In genomic region chr19:39406656-39407393, GRCh38 we compare ENCODE assay signal across 1 cellular context.
TF ChIP-seq lines count a peak whose summit lies in the region.

A gene with protein sequence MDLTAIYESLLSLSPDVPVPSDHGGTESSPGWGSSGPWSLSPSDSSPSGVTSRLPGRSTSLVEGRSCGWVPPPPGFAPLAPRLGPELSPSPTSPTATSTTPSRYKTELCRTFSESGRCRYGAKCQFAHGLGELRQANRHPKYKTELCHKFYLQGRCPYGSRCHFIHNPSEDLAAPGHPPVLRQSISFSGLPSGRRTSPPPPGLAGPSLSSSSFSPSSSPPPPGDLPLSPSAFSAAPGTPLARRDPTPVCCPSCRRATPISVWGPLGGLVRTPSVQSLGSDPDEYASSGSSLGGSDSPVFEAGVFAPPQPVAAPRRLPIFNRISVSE (plus strand): TSS chr19:39406847. CDS start chr19:39406905, 58 bp downstream.

TF ChIP-seq in K562, 482 proteins besides CTCF, POLR2A, EP300 and RAD21 (continued from another document and continues in another):
- TF ChIP-seq, protein P1, sequence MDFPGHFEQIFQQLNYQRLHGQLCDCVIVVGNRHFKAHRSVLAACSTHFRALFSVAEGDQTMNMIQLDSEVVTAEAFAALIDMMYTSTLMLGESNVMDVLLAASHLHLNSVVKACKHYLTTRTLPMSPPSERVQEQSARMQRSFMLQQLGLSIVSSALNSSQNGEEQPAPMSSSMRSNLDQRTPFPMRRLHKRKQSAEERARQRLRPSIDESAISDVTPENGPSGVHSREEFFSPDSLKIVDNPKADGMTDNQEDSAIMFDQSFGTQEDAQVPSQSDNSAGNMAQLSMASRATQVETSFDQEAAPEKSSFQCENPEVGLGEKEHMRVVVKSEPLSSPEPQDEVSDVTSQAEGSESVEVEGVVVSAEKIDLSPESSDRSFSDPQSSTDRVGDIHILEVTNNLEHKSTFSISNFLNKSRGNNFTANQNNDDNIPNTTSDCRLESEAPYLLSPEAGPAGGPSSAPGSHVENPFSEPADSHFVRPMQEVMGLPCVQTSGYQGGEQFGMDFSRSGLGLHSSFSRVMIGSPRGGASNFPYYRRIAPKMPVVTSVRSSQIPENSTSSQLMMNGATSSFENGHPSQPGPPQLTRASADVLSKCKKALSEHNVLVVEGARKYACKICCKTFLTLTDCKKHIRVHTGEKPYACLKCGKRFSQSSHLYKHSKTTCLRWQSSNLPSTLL (IDR thresholded peaks at IDR 0.05), result no peak
- no peak for TF ChIP-seq ZNF41 (CRISPR knock-in tag; conservative IDR thresholded peaks at IDR 0.05)
- peak; percentile 72 to 73 for TF ChIP-seq MAZ (CRISPR knock-in tag; conservative IDR thresholded peaks at IDR 0.05 in 1 of 2, IDR thresholded peaks at IDR 0.05 in 1 of 2)
- peak in 1 of 3 experiments; percentile 76; a peak in 2 of 6 replicates for TF ChIP-seq ZBTB11 (CRISPR knock-in tag; IDR thresholded peaks at IDR 0.05)
- TF ChIP-seq HNRNPH1 (optimal IDR thresholded peaks at IDR 0.05; ENCODE audit: low read depth, low read length), result no peak
- TF ChIP-seq, protein P2, sequence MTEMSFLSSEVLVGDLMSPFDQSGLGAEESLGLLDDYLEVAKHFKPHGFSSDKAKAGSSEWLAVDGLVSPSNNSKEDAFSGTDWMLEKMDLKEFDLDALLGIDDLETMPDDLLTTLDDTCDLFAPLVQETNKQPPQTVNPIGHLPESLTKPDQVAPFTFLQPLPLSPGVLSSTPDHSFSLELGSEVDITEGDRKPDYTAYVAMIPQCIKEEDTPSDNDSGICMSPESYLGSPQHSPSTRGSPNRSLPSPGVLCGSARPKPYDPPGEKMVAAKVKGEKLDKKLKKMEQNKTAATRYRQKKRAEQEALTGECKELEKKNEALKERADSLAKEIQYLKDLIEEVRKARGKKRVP (CRISPR knock-in tag; IDR thresholded peaks at IDR 0.05), result no peak
- peak; percentile 87 for TF ChIP-seq MTA3 (IDR thresholded peaks at IDR 0.05; ENCODE audit: borderline replicate concordance)
- TF ChIP-seq SAFB2 (IDR thresholded peaks at IDR 0.05; ENCODE audit: borderline replicate concordance, low read depth, low read length, severe bottlenecking), result no peak
- no peak for TF ChIP-seq ZNF785 (CRISPR knock-in tag; IDR thresholded peaks at IDR 0.05)
- TF ChIP-seq DNMT1 (IDR thresholded peaks at IDR 0.05), result no peak
- no peak for TF ChIP-seq ZNF165 (CRISPR knock-in tag; IDR thresholded peaks at IDR 0.05; ENCODE audit: borderline replicate concordance)
- TF ChIP-seq PRPF4 (IDR thresholded peaks at IDR 0.05; ENCODE audit: insufficient read depth, low read depth, low read length, poor library complexity, severe bottlenecking), result peak; percentile 74
- TF ChIP-seq ETS2 (tag; IDR thresholded peaks at IDR 0.05; ENCODE audit: borderline replicate concordance, poor library complexity, severe bottlenecking), result no peak
- TF ChIP-seq BHLHE40 (IDR thresholded peaks at IDR 0.05; ENCODE audit: low read length), result no peak
- no peak for TF ChIP-seq RBM34 (IDR thresholded peaks at IDR 0.05; ENCODE audit: borderline replicate concordance, insufficient read depth, low read length)
- no peak for TF ChIP-seq ZFPM2 (CRISPR knock-in tag; IDR thresholded peaks at IDR 0.05)
- TF ChIP-seq E2F8 (IDR thresholded peaks at IDR 0.05; ENCODE audit: low read depth, partially characterized antibody), result no peak
- TF ChIP-seq, protein P3, sequence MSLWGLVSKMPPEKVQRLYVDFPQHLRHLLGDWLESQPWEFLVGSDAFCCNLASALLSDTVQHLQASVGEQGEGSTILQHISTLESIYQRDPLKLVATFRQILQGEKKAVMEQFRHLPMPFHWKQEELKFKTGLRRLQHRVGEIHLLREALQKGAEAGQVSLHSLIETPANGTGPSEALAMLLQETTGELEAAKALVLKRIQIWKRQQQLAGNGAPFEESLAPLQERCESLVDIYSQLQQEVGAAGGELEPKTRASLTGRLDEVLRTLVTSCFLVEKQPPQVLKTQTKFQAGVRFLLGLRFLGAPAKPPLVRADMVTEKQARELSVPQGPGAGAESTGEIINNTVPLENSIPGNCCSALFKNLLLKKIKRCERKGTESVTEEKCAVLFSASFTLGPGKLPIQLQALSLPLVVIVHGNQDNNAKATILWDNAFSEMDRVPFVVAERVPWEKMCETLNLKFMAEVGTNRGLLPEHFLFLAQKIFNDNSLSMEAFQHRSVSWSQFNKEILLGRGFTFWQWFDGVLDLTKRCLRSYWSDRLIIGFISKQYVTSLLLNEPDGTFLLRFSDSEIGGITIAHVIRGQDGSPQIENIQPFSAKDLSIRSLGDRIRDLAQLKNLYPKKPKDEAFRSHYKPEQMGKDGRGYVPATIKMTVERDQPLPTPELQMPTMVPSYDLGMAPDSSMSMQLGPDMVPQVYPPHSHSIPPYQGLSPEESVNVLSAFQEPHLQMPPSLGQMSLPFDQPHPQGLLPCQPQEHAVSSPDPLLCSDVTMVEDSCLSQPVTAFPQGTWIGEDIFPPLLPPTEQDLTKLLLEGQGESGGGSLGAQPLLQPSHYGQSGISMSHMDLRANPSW (CRISPR knock-in tag; IDR thresholded peaks at IDR 0.05), result peak; percentile 86; the same call in 1 of the 2 replicates
- no peak for TF ChIP-seq NFYB (IDR thresholded peaks at IDR 0.05; ENCODE audit: extremely low read depth, insufficient read length)
- TF ChIP-seq, protein P4, sequence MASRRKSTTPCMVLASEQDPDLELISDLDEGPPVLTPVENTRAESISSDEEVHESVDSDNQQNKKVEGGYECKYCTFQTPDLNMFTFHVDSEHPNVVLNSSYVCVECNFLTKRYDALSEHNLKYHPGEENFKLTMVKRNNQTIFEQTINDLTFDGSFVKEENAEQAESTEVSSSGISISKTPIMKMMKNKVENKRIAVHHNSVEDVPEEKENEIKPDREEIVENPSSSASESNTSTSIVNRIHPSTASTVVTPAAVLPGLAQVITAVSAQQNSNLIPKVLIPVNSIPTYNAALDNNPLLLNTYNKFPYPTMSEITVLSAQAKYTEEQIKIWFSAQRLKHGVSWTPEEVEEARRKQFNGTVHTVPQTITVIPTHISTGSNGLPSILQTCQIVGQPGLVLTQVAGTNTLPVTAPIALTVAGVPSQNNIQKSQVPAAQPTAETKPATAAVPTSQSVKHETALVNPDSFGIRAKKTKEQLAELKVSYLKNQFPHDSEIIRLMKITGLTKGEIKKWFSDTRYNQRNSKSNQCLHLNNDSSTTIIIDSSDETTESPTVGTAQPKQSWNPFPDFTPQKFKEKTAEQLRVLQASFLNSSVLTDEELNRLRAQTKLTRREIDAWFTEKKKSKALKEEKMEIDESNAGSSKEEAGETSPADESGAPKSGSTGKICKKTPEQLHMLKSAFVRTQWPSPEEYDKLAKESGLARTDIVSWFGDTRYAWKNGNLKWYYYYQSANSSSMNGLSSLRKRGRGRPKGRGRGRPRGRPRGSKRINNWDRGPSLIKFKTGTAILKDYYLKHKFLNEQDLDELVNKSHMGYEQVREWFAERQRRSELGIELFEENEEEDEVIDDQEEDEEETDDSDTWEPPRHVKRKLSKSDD (conservative IDR thresholded peaks at IDR 0.05; ENCODE audit: low read length), result no peak
- TF ChIP-seq MCM2 (IDR thresholded peaks at IDR 0.05; ENCODE audit: low read depth), result no peak
- no peak for TF ChIP-seq ZNF445 (CRISPR knock-in tag; IDR thresholded peaks at IDR 0.05; ENCODE audit: low read depth)
- TF ChIP-seq TCF3 (CRISPR knock-in tag; IDR thresholded peaks at IDR 0.05), result no peak
- TF ChIP-seq MAFG (tag; conservative IDR thresholded peaks at IDR 0.05), result no peak
- TF ChIP-seq CBX1 (IDR thresholded peaks at IDR 0.05; ENCODE audit: low read depth), result peak; percentile 79; the same call in 1 of the 2 replicates
- no peak for TF ChIP-seq RNF2 (IDR thresholded peaks at IDR 0.05)
- TF ChIP-seq TSC22D4 (tag; IDR thresholded peaks at IDR 0.05), result no peak
- TF ChIP-seq NFIX (CRISPR knock-in tag; IDR thresholded peaks at IDR 0.05; ENCODE audit: low read depth), result no peak
- no peak for TF ChIP-seq CBX8 (IDR thresholded peaks at IDR 0.05; ENCODE audit: borderline replicate concordance, extremely low read depth, low read depth, low read length, poor library complexity, severe bottlenecking)
- TF ChIP-seq RBM22 (IDR thresholded peaks at IDR 0.05; ENCODE audit: low read depth, low read length, poor library complexity, severe bottlenecking), result peak; percentile 90
- no peak for TF ChIP-seq ZNF766 (CRISPR knock-in tag; conservative IDR thresholded peaks at IDR 0.05)
- no peak for TF ChIP-seq RFX5 (IDR thresholded peaks at IDR 0.05; ENCODE audit: low read depth, low read length)
- TF ChIP-seq, protein P5, sequence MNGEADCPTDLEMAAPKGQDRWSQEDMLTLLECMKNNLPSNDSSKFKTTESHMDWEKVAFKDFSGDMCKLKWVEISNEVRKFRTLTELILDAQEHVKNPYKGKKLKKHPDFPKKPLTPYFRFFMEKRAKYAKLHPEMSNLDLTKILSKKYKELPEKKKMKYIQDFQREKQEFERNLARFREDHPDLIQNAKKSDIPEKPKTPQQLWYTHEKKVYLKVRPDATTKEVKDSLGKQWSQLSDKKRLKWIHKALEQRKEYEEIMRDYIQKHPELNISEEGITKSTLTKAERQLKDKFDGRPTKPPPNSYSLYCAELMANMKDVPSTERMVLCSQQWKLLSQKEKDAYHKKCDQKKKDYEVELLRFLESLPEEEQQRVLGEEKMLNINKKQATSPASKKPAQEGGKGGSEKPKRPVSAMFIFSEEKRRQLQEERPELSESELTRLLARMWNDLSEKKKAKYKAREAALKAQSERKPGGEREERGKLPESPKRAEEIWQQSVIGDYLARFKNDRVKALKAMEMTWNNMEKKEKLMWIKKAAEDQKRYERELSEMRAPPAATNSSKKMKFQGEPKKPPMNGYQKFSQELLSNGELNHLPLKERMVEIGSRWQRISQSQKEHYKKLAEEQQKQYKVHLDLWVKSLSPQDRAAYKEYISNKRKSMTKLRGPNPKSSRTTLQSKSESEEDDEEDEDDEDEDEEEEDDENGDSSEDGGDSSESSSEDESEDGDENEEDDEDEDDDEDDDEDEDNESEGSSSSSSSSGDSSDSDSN (IDR thresholded peaks at IDR 0.05; ENCODE audit: borderline replicate concordance in 1 of 2, low read depth in 2 of 2, low read length in 2 of 2), result peak in 1 of 2 experiments; percentile 74; a peak in 1 of 4 replicates
- TF ChIP-seq, protein P6, sequence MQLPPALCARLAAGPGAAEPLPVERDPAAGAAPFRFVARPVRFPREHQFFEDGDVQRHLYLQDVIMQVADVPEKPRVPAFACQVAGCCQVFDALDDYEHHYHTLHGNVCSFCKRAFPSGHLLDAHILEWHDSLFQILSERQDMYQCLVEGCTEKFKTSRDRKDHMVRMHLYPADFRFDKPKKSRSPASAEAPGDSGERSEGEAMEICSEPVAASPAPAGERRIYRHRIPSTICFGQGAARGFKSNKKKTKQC (CRISPR knock-in tag; IDR thresholded peaks at IDR 0.05), result no peak; the same call in none of the 2 replicates
- TF ChIP-seq XRCC5 (IDR thresholded peaks at IDR 0.05; ENCODE audit: low read depth, low read length), result peak; percentile 34; the same call in 1 of the 2 replicates
- no peak for TF ChIP-seq HLTF (IDR thresholded peaks at IDR 0.05)
- TF ChIP-seq NONO (IDR thresholded peaks at IDR 0.05; ENCODE audit: low read depth in 2 of 2, low read length in 1 of 2), result no peak; a peak in 2 of 4 replicates
- TF ChIP-seq RBM39 (optimal IDR thresholded peaks at IDR 0.05; ENCODE audit: low read depth, low read length), result no peak
